Comparison of ENCODE assay signal across 11 cellular contexts in genomic region chr7:9488555-9488954, GRCh38.
DNase-seq lines count a peak whose midpoint lies in the region; ATAC-seq and TF ChIP-seq lines count a peak whose summit lies in the region.
"Had no signal": no experiment of that assay in that cellular context is flagged by ENCODE, and none has a peak within 500 bp of the region (broad histone marks: within the 10 kb centered on the region; RNA-seq: fewer than 3 reads in every experiment).

No MANE protein-coding gene starts in this region.

- DNase-seq in ACHN (peak; percentile 76), HFFc6 (peak; percentile 69), RPMI8226 (peak; percentile 32), fibroblast of pulmonary artery (ENCODE audit: low read depth) (peak; percentile 68), SHP77 (lab: John Stamatoyannopoulos, UW) (no peak), GM10248 (ENCODE audit: extremely low spot score) (no peak)
- DNase-seq in activated naive CD8-positive, alpha-beta T cell treated with anti-CD3 and anti-CD28 coated beads, Interleukin-2, amount 50 U/mL, for 24 hours, result no peak
- no peak for DNase-seq in activated naive CD4-positive, alpha-beta T cell treated with anti-CD3 and anti-CD28 coated beads, Interleukin-2, amount 50 U/mL, for 72 hours (ENCODE audit: low spot score in 2 of 2)
- DNase-seq: stimulated activated CD4-positive, alpha-beta T cell treated with anti-CD3 and anti-CD28 coated beads, Interleukin-12 subunit alpha, Interleukin-12 subunit beta, amount 100 ng/mL, for 4 hours had no signal

- CTCF ChIA-PET in GM10248 (lab: Yijun Ruan, JAX), result no interaction called here

- in situ Hi-C loops in ACHN (cut with HindIII; ENCODE audit: low pct_ligation_motif_present, low pct_unique_long_range_greater_than_20kb, low sequenced_read_pairs), result no loop called here

- H3K27ac Mint-ChIP-seq in HFFc6, result no peak overlapping the region
- H3K27ac Mint-ChIP-seq in activated naive CD8-positive, alpha-beta T cell treated with anti-CD3 and anti-CD28 coated beads, Interleukin-2, amount 50 U/mL, for 24 hours, result no peak overlapping the region
- H3K27ac Mint-ChIP-seq in activated naive CD4-positive, alpha-beta T cell treated with anti-CD3 and anti-CD28 coated beads, Interleukin-2, amount 50 U/mL, for 72 hours, result no peak overlapping the region
- H3K27ac Mint-ChIP-seq: activated naive CD8-positive, alpha-beta T cell; stimulated activated naive CD8-positive, alpha-beta T cell treated with anti-CD3 and anti-CD28 coated beads, Interleukin-15, Interleukin-2, amounts not matched to agents 100 ng/mL and 50 ng/mL, for 24 hours had no signal

- H3K4me3 ChIP-seq in fibroblast of pulmonary artery (replicated peaks; ENCODE audit: low read depth, low read length), result no peak overlapping the region

- H3K4me3 Mint-ChIP-seq in HFFc6, result no peak overlapping the region
- H3K4me3 Mint-ChIP-seq in activated naive CD8-positive, alpha-beta T cell treated with anti-CD3 and anti-CD28 coated beads, Interleukin-2, amount 50 U/mL, for 24 hours, result no peak overlapping the region
- H3K4me3 Mint-ChIP-seq: activated naive CD8-positive, alpha-beta T cell; stimulated activated naive CD8-positive, alpha-beta T cell treated with anti-CD3 and anti-CD28 coated beads, Interleukin-15, Interleukin-2, amounts not matched to agents 100 ng/mL and 50 ng/mL, for 24 hours had no signal

- no peak for ATAC-seq in activated naive CD8-positive, alpha-beta T cell treated with anti-CD3 and anti-CD28 coated beads, Interleukin-2, amount 50 U/mL, for 24 hours
- no peak for ATAC-seq in activated naive CD4-positive, alpha-beta T cell treated with anti-CD3 and anti-CD28 coated beads, Interleukin-2, amount 50 U/mL, for 72 hours

- peaks cover 25% of the 10 kb centered on the region for H3K4me1 Mint-ChIP-seq in HFFc6 (ENCODE audit: low read depth)
- no peaks in the 10 kb centered on the region for H3K4me1 Mint-ChIP-seq in activated naive CD8-positive, alpha-beta T cell treated with anti-CD3 and anti-CD28 coated beads, Interleukin-2, amount 50 U/mL, for 24 hours

- H3K9me3 Mint-ChIP-seq in HFFc6, result no peaks in the 10 kb centered on the region; the same call in 1 of the 2 replicates
- peaks cover 32% of the 10 kb centered on the region for H3K9me3 Mint-ChIP-seq in activated naive CD8-positive, alpha-beta T cell treated with anti-CD3 and anti-CD28 coated beads, Interleukin-2, amount 50 U/mL, for 24 hours
- H3K9me3 Mint-ChIP-seq in activated naive CD4-positive, alpha-beta T cell treated with anti-CD3 and anti-CD28 coated beads, Interleukin-2, amount 50 U/mL, for 72 hours, result peaks cover 20 to 25% of the 10 kb centered on the region in 2 donors

- peaks cover 2% of the 10 kb centered on the region; the same call in 1 of the 2 replicates for H3K27me3 Mint-ChIP-seq in HFFc6 (ENCODE audit: insufficient read depth)
- no peaks in the 10 kb centered on the region for H3K27me3 Mint-ChIP-seq in activated naive CD8-positive, alpha-beta T cell treated with anti-CD3 and anti-CD28 coated beads, Interleukin-2, amount 50 U/mL, for 24 hours
- H3K27me3 Mint-ChIP-seq: activated naive CD8-positive, alpha-beta T cell; stimulated activated naive CD8-positive, alpha-beta T cell treated with anti-CD3 and anti-CD28 coated beads, Interleukin-15, Interleukin-2, amounts not matched to agents 100 ng/mL and 50 ng/mL, for 24 hours had no signal

- no peaks in the 10 kb centered on the region for H3K36me3 Mint-ChIP-seq in HFFc6 (ENCODE audit: low read depth)
- no peaks in the 10 kb centered on the region for H3K36me3 Mint-ChIP-seq in activated naive CD8-positive, alpha-beta T cell treated with anti-CD3 and anti-CD28 coated beads, Interleukin-2, amount 50 U/mL, for 24 hours (ENCODE audit: low read depth)
- H3K36me3 Mint-ChIP-seq in activated naive CD4-positive, alpha-beta T cell treated with anti-CD3 and anti-CD28 coated beads, Interleukin-2, amount 50 U/mL, for 72 hours, result peaks cover 0 to 4% of the 10 kb centered on the region in 2 donors
- H3K36me3 Mint-ChIP-seq: activated naive CD8-positive, alpha-beta T cell had no signal

- POLR2A ChIA-PET in GM10248 (lab: Yijun Ruan, JAX), result no interaction called here

- TF ChIP-seq CTCF in HFFc6 (IDR thresholded peaks at IDR 0.05) (no peak), fibroblast of pulmonary artery (IDR thresholded peaks at IDR 0.05; ENCODE audit: low read length, missing control alignments) (no peak), GM10248 (IDR thresholded peaks at IDR 0.05; ENCODE audit: control extremely low read depth, extremely low read depth, low read depth, missing control alignments) (no peak)

Comparison
In these comparisons a context has a peak if more than half of its experiments do, and no peak if none do; other contexts are left out.
1. DNase-seq: peak in ACHN (single experiment), HFFc6 (single experiment), RPMI8226 (single experiment) and fibroblast of pulmonary artery (single experiment); none in activated naive CD8-positive, alpha-beta T cell treated with anti-CD3 and anti-CD28 coated beads, Interleukin-2, amount 50 U/mL, for 24 hours (single experiment), activated naive CD4-positive, alpha-beta T cell treated with anti-CD3 and anti-CD28 coated beads, Interleukin-2, amount 50 U/mL, for 72 hours (0 of 2), SHP77 (0 of 2) and GM10248 (single experiment).